Comparison of ENCODE assay signal across 12 cellular contexts in the genomic region with DNA sequence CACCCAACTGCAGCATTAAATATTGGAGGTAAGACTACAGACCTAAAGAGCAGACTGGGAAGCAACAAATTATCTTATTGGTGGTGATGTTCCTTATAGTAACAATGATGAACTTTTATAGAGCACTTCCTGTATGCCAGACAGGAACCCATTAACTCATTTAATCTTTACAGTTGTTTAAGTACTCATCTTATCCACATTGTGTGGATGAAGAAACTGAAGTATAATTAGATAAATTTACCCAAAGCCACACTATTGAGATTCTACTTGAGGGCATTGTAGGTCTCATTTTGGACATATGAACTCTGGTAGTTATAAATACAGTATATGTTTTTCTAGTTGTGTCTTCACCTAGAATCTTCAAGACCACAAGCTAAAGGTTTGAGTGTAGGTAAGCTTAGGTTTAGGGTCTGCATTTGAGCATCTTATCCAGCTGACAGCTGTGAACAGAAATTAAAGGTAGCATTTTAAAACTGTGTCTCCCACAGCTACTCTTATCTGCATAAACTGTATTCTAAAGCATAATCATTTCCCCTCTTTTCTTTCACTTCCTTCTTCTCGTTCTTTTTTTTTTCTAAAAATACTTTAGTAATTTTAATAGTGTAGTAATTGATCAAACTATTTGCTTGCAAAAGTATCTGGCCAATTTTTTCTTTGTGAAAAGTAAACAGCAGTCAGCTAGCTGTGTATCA.
A peak's percentile ranks its signal among the peaks of the same experiment; 100 is the strongest.
DNase-seq lines count a peak whose midpoint lies in the region; ATAC-seq and TF ChIP-seq lines count a peak whose summit lies in the region.
"Had no signal": no experiment of that assay in that cellular context is flagged by ENCODE, and none has a peak within 500 bp of the region (broad histone marks: within the 10 kb centered on the region; RNA-seq: fewer than 3 reads in every experiment).

No MANE protein-coding gene starts in this region.

- ATAC-seq in HG02763 (IDR thresholded peaks at IDR 0.05; ENCODE audit: unreplicated experiment): peak; percentile 70
- peak; percentile 49 for ATAC-seq in HG03565 (IDR thresholded peaks at IDR 0.05; ENCODE audit: unreplicated experiment)
- ATAC-seq: A549, T-cell had no signal

- no peaks in the 10 kb centered on the region for H3K36me3 ChIP-seq in WERI-Rb-1

- no peak overlapping the region for H3K27ac Mint-ChIP-seq in activated naive CD4-positive, alpha-beta T cell treated with anti-CD3 and anti-CD28 coated beads, Interleukin-2, amount 50 U/mL, for 24 hours
- H3K27ac Mint-ChIP-seq: T-cell had no signal

- DNase-seq in activated naive CD4-positive, alpha-beta T cell (lab: John Stamatoyannopoulos, UW): no peak
- DNase-seq in Kasumi-1 (lab: John Stamatoyannopoulos, UW): no peak
- DNase-seq in WERI-Rb-1: no peak
- no peak for DNase-seq in activated CD8-positive, alpha-beta memory T cell treated with anti-CD3 and anti-CD28 coated beads for 24 hours
- DNase-seq in NCI-H524 treated with DMSO at 0.1 percent for 48 hours (lab: John Stamatoyannopoulos, UW): no peak
- DNase-seq: NCI-H510A treated with DMSO at 0.1 percent for 48 hours, small intestine, T-cell had no signal

- H3K4me3 ChIP-seq in WERI-Rb-1 (ENCODE audit: low read depth, low read length): no peak overlapping the region
- H3K4me3 ChIP-seq: A549 had no signal

- H3K36me3 Mint-ChIP-seq in activated naive CD4-positive, alpha-beta T cell treated with anti-CD3 and anti-CD28 coated beads, Interleukin-2, amount 50 U/mL, for 24 hours: peaks cover 1% of the 10 kb centered on the region
- H3K36me3 Mint-ChIP-seq: T-cell had no signal

- H3K9me3 Mint-ChIP-seq in activated naive CD4-positive, alpha-beta T cell treated with anti-CD3 and anti-CD28 coated beads, Interleukin-2, amount 50 U/mL, for 24 hours: no peaks in the 10 kb centered on the region
- H3K9me3 Mint-ChIP-seq: T-cell had no signal

- no peaks in the 10 kb centered on the region for H3K27me3 ChIP-seq in WERI-Rb-1 (ENCODE audit: insufficient read depth, low read depth, severe bottlenecking)

- no peak for TF ChIP-seq CTCF in WERI-Rb-1 (IDR thresholded peaks at IDR 0.05; ENCODE audit: low read depth, low read length)

- H3K9me3 ChIP-seq in WERI-Rb-1 (ENCODE audit: severe bottlenecking): no peaks in the 10 kb centered on the region
- H3K9me3 ChIP-seq: A549 had no signal

- H3K4me3 Mint-ChIP-seq in activated naive CD4-positive, alpha-beta T cell treated with anti-CD3 and anti-CD28 coated beads, Interleukin-2, amount 50 U/mL, for 24 hours: peak overlapping the region; percentile 2
- H3K4me3 Mint-ChIP-seq: T-cell had no signal

- H3K27ac ChIP-seq in WERI-Rb-1: no peak overlapping the region
- H3K27ac ChIP-seq: A549 had no signal

- H3K4me1 Mint-ChIP-seq in activated naive CD4-positive, alpha-beta T cell treated with anti-CD3 and anti-CD28 coated beads, Interleukin-2, amount 50 U/mL, for 24 hours: peaks cover 28% of the 10 kb centered on the region

- no peaks in the 10 kb centered on the region for H3K27me3 Mint-ChIP-seq in activated naive CD4-positive, alpha-beta T cell treated with anti-CD3 and anti-CD28 coated beads, Interleukin-2, amount 50 U/mL, for 24 hours
- H3K27me3 Mint-ChIP-seq: T-cell had no signal
